Comparison of ENCODE assay signal across 8 cellular contexts in the genomic region with DNA sequence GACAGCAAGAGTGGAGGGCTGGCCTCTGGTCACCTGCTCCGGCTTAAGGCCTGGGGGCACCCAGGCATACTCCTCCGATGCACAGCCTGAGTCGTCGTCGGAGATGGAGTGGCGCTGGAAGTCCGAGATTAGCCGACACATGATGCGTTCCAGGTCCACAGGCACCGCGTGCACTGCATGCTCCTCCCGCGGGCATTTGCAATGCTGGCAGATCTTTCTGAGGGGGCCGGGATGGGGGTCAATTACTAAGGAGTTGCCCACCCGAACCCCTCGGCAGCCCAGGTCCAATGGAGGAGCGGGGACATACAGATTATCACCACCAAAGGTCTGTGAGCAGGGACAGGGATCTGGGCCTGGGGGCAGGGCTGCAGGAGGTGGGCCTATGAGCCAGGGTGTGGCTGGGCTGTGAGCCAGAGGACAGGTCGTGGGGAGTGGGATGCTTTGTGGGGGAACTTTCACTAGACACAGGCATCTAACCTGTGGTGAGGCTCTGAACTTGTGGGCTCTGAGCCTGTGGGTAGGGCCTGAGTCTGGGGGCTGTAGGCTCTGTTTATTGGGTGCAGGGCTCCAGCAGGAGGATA. TPM values are rescaled to one million over a fixed set of nuclear protein-coding genes. Genes with fewer than 3 reads are reported as not detected.
DNase-seq lines count a peak whose midpoint lies in the region; ATAC-seq and TF ChIP-seq lines count a peak whose summit lies in the region.

No MANE protein-coding gene starts in this region.

- H3K4me3 Mint-ChIP-seq in activated CD8-positive, alpha-beta T cell treated with anti-CD3 and anti-CD28 coated beads, Interleukin-2, amount 10 ng/mL, durations not matched to agents 7 days and 5 days, result peak overlapping the region; percentile 82
- no peak overlapping the region for H3K4me3 Mint-ChIP-seq in activated CD8-positive, alpha-beta T cell treated with anti-CD3 and anti-CD28 coated beads for 36 hours

- peaks cover 36% of the 10 kb centered on the region for H3K4me1 Mint-ChIP-seq in activated CD8-positive, alpha-beta T cell treated with anti-CD3 and anti-CD28 coated beads, Interleukin-2, amount 10 ng/mL, durations not matched to agents 7 days and 5 days (ENCODE audit: low read depth)
- H3K4me1 Mint-ChIP-seq in activated CD8-positive, alpha-beta T cell treated with anti-CD3 and anti-CD28 coated beads for 36 hours (ENCODE audit: low read depth), result peaks cover 6% of the 10 kb centered on the region

- peaks cover 0 to 6% of the 10 kb centered on the region in 2 donors for H3K4me1 ChIP-seq in ascending aorta
- no peaks in the 10 kb centered on the region; the same call in 1 of the 2 replicates for H3K4me1 ChIP-seq in iPS-20b (ENCODE audit: insufficient read depth, low read length)
- peaks cover 0 to 7% of the 10 kb centered on the region in 2 donors for H3K4me1 ChIP-seq in thoracic aorta (ENCODE audit: control insufficient read depth in 1 of 2, low read depth in 2 of 2)

- H3K9ac ChIP-seq in iPS-20b (ENCODE audit: low read depth, low read length), result no peak overlapping the region

- H3K36me3 ChIP-seq in ascending aorta, result peaks cover 6 to 8% of the 10 kb centered on the region in 2 donors
- no peaks in the 10 kb centered on the region; the same call in 1 of the 2 replicates for H3K36me3 ChIP-seq in iPS-20b (ENCODE audit: insufficient read depth, low read depth, low read length)
- H3K36me3 ChIP-seq in thoracic aorta, result peaks cover 4% of the 10 kb centered on the region

- H3K9me3 ChIP-seq in ascending aorta (no peaks in the 10 kb centered on the region), iPS-20b (ENCODE audit: insufficient read depth, low read depth, low read length) (no peaks in the 10 kb centered on the region), thoracic aorta (no peaks in the 10 kb centered on the region)

- TF ChIP-seq CTCF in activated CD8-positive, alpha-beta T cell treated with anti-CD3 and anti-CD28 coated beads for 36 hours (IDR thresholded peaks at IDR 0.05), result no peak
- TF ChIP-seq CTCF in ascending aorta (IDR thresholded peaks at IDR 0.05) (no peak), thoracic aorta (IDR thresholded peaks at IDR 0.05) (no peak)

- POLR2A ChIA-PET in activated CD8-positive, alpha-beta T cell treated with anti-CD3 and anti-CD28 coated beads, Interleukin-2, amount 10 ng/mL, durations not matched to agents 7 days and 5 days (lab: Charles Lee), result no interaction called here
- POLR2A ChIA-PET in activated CD8-positive, alpha-beta T cell treated with anti-CD3 and anti-CD28 coated beads for 36 hours (lab: Charles Lee), result interaction anchor here (1.0 kb wide), 1 partner anchor 15 kb away, joined by 3 read pairs; no protein-coding TSS in a partner anchor

- H3K27ac ChIP-seq in ascending aorta (peak overlapping the region; percentile 65 to 76), iPS-20b (ENCODE audit: low read length) (no peak overlapping the region), thoracic aorta (peak overlapping the region in 1 of 2 donors; percentile 50)

- H3K27me3 ChIP-seq in ascending aorta (no peaks in the 10 kb centered on the region), iPS-20b (ENCODE audit: insufficient read depth, low read length) (no peaks in the 10 kb centered on the region), thoracic aorta (replicated peaks; ENCODE audit: insufficient read depth) (no peaks in the 10 kb centered on the region)

- H3K36me3 Mint-ChIP-seq in activated CD8-positive, alpha-beta T cell treated with anti-CD3 and anti-CD28 coated beads, Interleukin-2, amount 10 ng/mL, durations not matched to agents 7 days and 5 days (ENCODE audit: low read depth), result peaks cover 25% of the 10 kb centered on the region
- H3K36me3 Mint-ChIP-seq in activated CD8-positive, alpha-beta T cell treated with anti-CD3 and anti-CD28 coated beads for 36 hours (ENCODE audit: low read depth), result peaks cover 26% of the 10 kb centered on the region

- no peak overlapping the region for H3K27ac Mint-ChIP-seq in activated CD8-positive, alpha-beta T cell treated with anti-CD3 and anti-CD28 coated beads, Interleukin-2, amount 10 ng/mL, durations not matched to agents 7 days and 5 days
- H3K27ac Mint-ChIP-seq in activated CD8-positive, alpha-beta T cell treated with anti-CD3 and anti-CD28 coated beads for 36 hours, result no peak overlapping the region

- CTCF ChIA-PET in activated CD8-positive, alpha-beta T cell treated with anti-CD3 and anti-CD28 coated beads, Interleukin-2, amount 10 ng/mL, durations not matched to agents 7 days and 5 days (lab: Charles Lee), result interaction anchor here (0.8 to 1.2 kb wide), 2 partner anchors 9 to 28 kb away, joined by 3 read pairs; no protein-coding TSS in a partner anchor
- CTCF ChIA-PET in activated CD8-positive, alpha-beta T cell treated with anti-CD3 and anti-CD28 coated beads for 36 hours (lab: Charles Lee), result interaction anchor here (1.0 kb wide), 1 partner anchor 9 kb away, joined by 3 read pairs; no protein-coding TSS in a partner anchor

- no peak for ATAC-seq in activated CD8-positive, alpha-beta T cell treated with anti-CD3 and anti-CD28 coated beads, Interleukin-2, amount 10 ng/mL, durations not matched to agents 7 days and 5 days
- ATAC-seq in activated CD8-positive, alpha-beta T cell treated with anti-CD3 and anti-CD28 coated beads for 36 hours, result no peak
- ATAC-seq in thoracic aorta (ENCODE audit: insufficient number of reproducible peaks, low FRiP score, low read depth), result no peak
- no peak for ATAC-seq in GM19035 (IDR thresholded peaks at IDR 0.05; ENCODE audit: unreplicated experiment)

- DNase-seq in activated CD8-positive, alpha-beta T cell treated with anti-CD3 and anti-CD28 coated beads, Interleukin-2, amount 10 ng/mL, durations not matched to agents 7 days and 5 days, result no peak
- DNase-seq in activated CD8-positive, alpha-beta T cell treated with anti-CD3 and anti-CD28 coated beads for 36 hours, result no peak
- DNase-seq in ascending aorta (ENCODE audit: low spot score in 2 of 2), result no peak
- DNase-seq in thoracic aorta (ENCODE audit: low spot score), result no peak
- DNase-seq in NK-92 treated with Interleukin-12 subunit alpha and Interleukin-12 subunit beta, amount 100 ng/mL, for 24 hours (lab: John Stamatoyannopoulos, UW), result no peak
- DNase-seq in AG08395 (ENCODE audit: low spot score), result no peak

- H3K9me3 Mint-ChIP-seq in activated CD8-positive, alpha-beta T cell treated with anti-CD3 and anti-CD28 coated beads, Interleukin-2, amount 10 ng/mL, durations not matched to agents 7 days and 5 days (ENCODE audit: insufficient read depth), result no peaks in the 10 kb centered on the region
- no peaks in the 10 kb centered on the region for H3K9me3 Mint-ChIP-seq in activated CD8-positive, alpha-beta T cell treated with anti-CD3 and anti-CD28 coated beads for 36 hours

- intact Hi-C loops in activated CD8-positive, alpha-beta T cell treated with anti-CD3 and anti-CD28 coated beads for 36 hours (cut with micrococcal nuclease), result no loop called here
- intact Hi-C loops in ascending aorta (cut with DNase I), result no loop called here

- H3K4me3 ChIP-seq in ascending aorta, result peak overlapping the region in 1 of 2 donors; percentile 23
- peak overlapping the region; percentile 26; the same call in 1 of the 2 replicates for H3K4me3 ChIP-seq in iPS-20b (ENCODE audit: low read length)
- peak overlapping the region; percentile 75 for H3K4me3 ChIP-seq in thoracic aorta

- H3K27me3 Mint-ChIP-seq in activated CD8-positive, alpha-beta T cell treated with anti-CD3 and anti-CD28 coated beads, Interleukin-2, amount 10 ng/mL, durations not matched to agents 7 days and 5 days (ENCODE audit: low read depth), result no peaks in the 10 kb centered on the region
- H3K27me3 Mint-ChIP-seq in activated CD8-positive, alpha-beta T cell treated with anti-CD3 and anti-CD28 coated beads for 36 hours, result no peaks in the 10 kb centered on the region

RNA-seq across cellular contexts. Expression of gene PRICKLE3, which starts 2.4 kb away (rescaled TPM):
- 10 to 100 TPM; 13.9 TPM for total RNA-seq in activated CD8-positive, alpha-beta T cell treated with anti-CD3 and anti-CD28 coated beads, Interleukin-2, amount 10 ng/mL, durations not matched to agents 7 days and 5 days
- 10 to 100 TPM; 25.9 TPM for total RNA-seq in activated CD8-positive, alpha-beta T cell treated with anti-CD3 and anti-CD28 coated beads for 36 hours
- total RNA-seq in ascending aorta (25.3 TPM), thoracic aorta (10 to 100 TPM; 21.4 to 46.7 TPM)

RNA-seq across cellular contexts. Expression of gene PLP2, which starts 12.1 kb away (rescaled TPM):
- 100 to 1,000 TPM; 203 to 214 TPM for total RNA-seq in activated CD8-positive, alpha-beta T cell treated with anti-CD3 and anti-CD28 coated beads, Interleukin-2, amount 10 ng/mL, durations not matched to agents 7 days and 5 days
- 100 to 1,000 TPM; 130 to 136 TPM for total RNA-seq in activated CD8-positive, alpha-beta T cell treated with anti-CD3 and anti-CD28 coated beads for 36 hours
- total RNA-seq in ascending aorta (51.6 TPM), thoracic aorta (100 to 1,000 TPM in 1 of 2 donors, 10 to 100 TPM in 1; 90.2 to 101 TPM)

RNA-seq across cellular contexts. Expression of gene SYP, which starts 16.2 kb away (rescaled TPM):
- total RNA-seq in activated CD8-positive, alpha-beta T cell treated with anti-CD3 and anti-CD28 coated beads, Interleukin-2, amount 10 ng/mL, durations not matched to agents 7 days and 5 days, result 1 to 10 TPM; 1.1 to 2.6 TPM
- 10 to 100 TPM; 10.2 to 11.4 TPM for total RNA-seq in activated CD8-positive, alpha-beta T cell treated with anti-CD3 and anti-CD28 coated beads for 36 hours
- total RNA-seq in ascending aorta, result 0.53 TPM
- total RNA-seq in thoracic aorta, result 1 to 10 TPM; 3.2 to 6.9 TPM

RNA-seq across cellular contexts. Expression of gene MAGIX, which starts 21.2 kb away (rescaled TPM):
- total RNA-seq in activated CD8-positive, alpha-beta T cell treated with anti-CD3 and anti-CD28 coated beads, Interleukin-2, amount 10 ng/mL, durations not matched to agents 7 days and 5 days, result 1 to 10 TPM in 1 of 2 experiments, under 1 TPM in 1; 0.97 to 1.5 TPM
- total RNA-seq in activated CD8-positive, alpha-beta T cell treated with anti-CD3 and anti-CD28 coated beads for 36 hours, result under 1 TPM; 0.54 to 0.87 TPM
- 0.32 TPM for total RNA-seq in ascending aorta
- total RNA-seq in thoracic aorta, result 10 to 100 TPM in 1 of 2 donors, 1 to 10 TPM in 1; 3.5 to 16.8 TPM

RNA-seq across cellular contexts. Expression of gene CACNA1F, which starts 49.3 kb away (rescaled TPM):
- total RNA-seq in activated CD8-positive, alpha-beta T cell treated with anti-CD3 and anti-CD28 coated beads, Interleukin-2, amount 10 ng/mL, durations not matched to agents 7 days and 5 days, result under 1 TPM; 0.11 to 0.18 TPM
- 1 to 10 TPM in 1 of 2 experiments, under 1 TPM in 1; 0.90 to 1.1 TPM for total RNA-seq in activated CD8-positive, alpha-beta T cell treated with anti-CD3 and anti-CD28 coated beads for 36 hours
- total RNA-seq in ascending aorta (not detected), thoracic aorta (under 1 TPM in 1 of 2 donors, not detected in 1; 0.81 TPM)
